ENCODE assay signal across 8 cellular contexts in the genomic region with DNA sequence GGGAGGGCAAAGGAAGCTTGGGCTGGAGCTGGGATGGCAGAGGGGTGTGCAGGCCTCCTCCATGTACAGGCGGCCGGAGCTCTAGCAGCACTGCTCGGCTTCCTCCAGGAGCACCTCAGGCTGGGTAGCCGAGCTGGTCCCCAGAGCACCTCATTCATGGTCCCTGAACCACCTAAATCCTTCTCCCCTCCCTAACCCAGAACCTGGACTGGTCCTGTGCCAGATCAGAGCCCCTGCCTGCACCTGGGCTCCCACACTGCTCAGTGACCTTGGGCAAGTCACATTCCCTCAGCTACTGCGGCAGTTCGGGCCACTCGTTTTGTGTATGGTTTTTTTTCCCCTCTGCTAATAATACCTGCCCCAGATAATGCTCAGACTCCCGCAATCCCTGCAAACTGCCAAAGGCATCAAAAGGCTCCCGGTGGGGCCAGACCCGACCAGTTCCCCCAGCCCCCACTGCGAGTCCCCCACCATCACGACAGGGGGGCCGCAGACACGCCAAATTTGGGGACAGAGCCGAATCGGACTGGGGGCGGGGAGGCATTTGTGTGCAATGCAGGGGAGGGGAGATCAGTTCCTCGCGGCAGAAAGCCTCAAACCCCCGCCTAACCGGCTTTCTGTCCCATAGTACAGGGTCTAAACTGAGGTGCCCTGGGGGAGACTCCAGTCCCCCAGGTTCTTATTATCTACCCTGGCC. TPM values are rescaled to one million over a fixed set of nuclear protein-coding genes. Genes with fewer than 3 reads are reported as not detected.
DNase-seq lines count a peak whose midpoint lies in the region; ATAC-seq and TF ChIP-seq lines count a peak whose summit lies in the region.

No MANE protein-coding gene starts in this region.

- POLR2A ChIA-PET in OCI-LY7 (lab: Charles Lee) = interaction anchor here (0.5 to 1.0 kb wide), 2 partner anchors 48 to 50 kb away, joined by 3 read pairs; no protein-coding TSS in a partner anchor

- no peaks in the 10 kb centered on the region for H3K79me2 ChIP-seq in OCI-LY7 (ENCODE audit: insufficient read depth, low read depth, low read length)

- H3K27ac ChIP-seq in OCI-LY7 (ENCODE audit: low read depth, low read length, poor library complexity, severe bottlenecking) = no peak overlapping the region
- peak overlapping the region; percentile 69 for H3K27ac ChIP-seq in epithelial cell of prostate

- no peaks in the 10 kb centered on the region for H4K20me1 ChIP-seq in OCI-LY7 (ENCODE audit: insufficient read depth, low read length)

- H3K36me3 ChIP-seq in OCI-LY7 (ENCODE audit: insufficient read depth, low read length) = no peaks in the 10 kb centered on the region

- CTCF ChIA-PET in OCI-LY7 (lab: Charles Lee; ENCODE audit: unreplicated experiment) = interaction anchor here (1.5 kb wide), 1 partner anchor 47 kb away, joined by 3 read pairs; no protein-coding TSS in a partner anchor

- no peak for DNase-seq in GM12865 (ENCODE audit: low read depth)
- no peak for DNase-seq in OCI-LY7 (ENCODE audit: low spot score)
- DNase-seq in epithelial cell of prostate (ENCODE audit: low read depth, low spot score) = no peak
- DNase-seq in progenitor cell of endocrine pancreas (ENCODE audit: low spot score, unreplicated experiment) = no peak
- DNase-seq in AG08396 (ENCODE audit: low spot score) = no peak
- no peak for DNase-seq in NCI-H748 (lab: John Stamatoyannopoulos, UW; ENCODE audit: unreplicated experiment)
- DNase-seq in GM03348 (ENCODE audit: low spot score) = no peak

- TF ChIP-seq CTCF in GM12865 (IDR thresholded peaks at IDR 0.05; ENCODE audit: insufficient read depth, low read depth, low read length, missing control alignments) = no peak
- TF ChIP-seq CTCF in OCI-LY7 (conservative IDR thresholded peaks at IDR 0.05; ENCODE audit: low read length) = no peak
- no peak for TF ChIP-seq CTCF in progenitor cell of endocrine pancreas (IDR thresholded peaks at IDR 0.05; ENCODE audit: unreplicated experiment)

- no TSS peak for BruUV-seq in OCI-LY7 (replicated peaks; lab: Mats Ljungman, UMichigan)

- H3K9me3 ChIP-seq in OCI-LY7 (ENCODE audit: low read length) = no peaks in the 10 kb centered on the region

- peaks cover 3% of the 10 kb centered on the region for H3K4me1 Mint-ChIP-seq in progenitor cell of endocrine pancreas (ENCODE audit: low read depth)

- H3K9me3 Mint-ChIP-seq in progenitor cell of endocrine pancreas (ENCODE audit: low read depth) = no peaks in the 10 kb centered on the region

- H3K36me3 Mint-ChIP-seq in progenitor cell of endocrine pancreas (ENCODE audit: insufficient read depth) = no peaks in the 10 kb centered on the region

- no peaks in the 10 kb centered on the region for H3K9me2 ChIP-seq in OCI-LY7 (ENCODE audit: insufficient read depth, low read length)

- peaks cover 41% of the 10 kb centered on the region for H3K4me1 ChIP-seq in OCI-LY7 (ENCODE audit: insufficient read depth, low read length, poor library complexity, severe bottlenecking)

- H3K4me3 ChIP-seq in GM12865 (ENCODE audit: low read depth, low read length) (peak overlapping the region; percentile 91), OCI-LY7 (ENCODE audit: low read depth, low read length, poor library complexity, severe bottlenecking) (peak overlapping the region; percentile 66)

- intact Hi-C loops in OCI-LY7 (cut with micrococcal nuclease; ENCODE audit: unreplicated experiment) = no loop called here

- no peak for ATAC-seq in activated CD4-positive, CD25-positive, alpha-beta regulatory T cell treated with anti-CD3 and anti-CD28 coated beads, Interleukin-2, amount 50 U/mL, for 24 hours

- H3K4me2 ChIP-seq in OCI-LY7 (ENCODE audit: low read length) = peak overlapping the region; percentile 88

- H3K27me3 Mint-ChIP-seq in progenitor cell of endocrine pancreas = peaks cover 63% of the 10 kb centered on the region

- H3K4me3 Mint-ChIP-seq in progenitor cell of endocrine pancreas (ENCODE audit: low read depth) = peak overlapping the region; percentile 60

- no peak overlapping the region for H2AFZ ChIP-seq in OCI-LY7 (ENCODE audit: low read length)

- no peak overlapping the region for H3K27ac Mint-ChIP-seq in progenitor cell of endocrine pancreas

RNA-seq across cellular contexts. Expression of gene SEMA7A, which starts 1.3 kb away (rescaled TPM):
- total RNA-seq in OCI-LY7 (2014; rRNA removed; shearing (Covaris generic)) = 0.06 and 0.08 TPM in 2 replicates
- total RNA-seq in OCI-LY7 (2022) = 0.46 and 1.0 TPM in 2 replicates
- 1.9 and 2.6 TPM in 2 replicates for total RNA-seq in progenitor cell of endocrine pancreas

RNA-seq across cellular contexts. Expression of gene UBL7, which starts 28.5 kb away (rescaled TPM):
- total RNA-seq in OCI-LY7 (2014; rRNA removed; shearing (Covaris generic)) = 29.5 and 32.6 TPM in 2 replicates
- 41.3 and 44.1 TPM in 2 replicates for total RNA-seq in OCI-LY7 (2022)
- 45.9 and 53.7 TPM in 2 replicates for total RNA-seq in progenitor cell of endocrine pancreas
